In the genomic region with DNA sequence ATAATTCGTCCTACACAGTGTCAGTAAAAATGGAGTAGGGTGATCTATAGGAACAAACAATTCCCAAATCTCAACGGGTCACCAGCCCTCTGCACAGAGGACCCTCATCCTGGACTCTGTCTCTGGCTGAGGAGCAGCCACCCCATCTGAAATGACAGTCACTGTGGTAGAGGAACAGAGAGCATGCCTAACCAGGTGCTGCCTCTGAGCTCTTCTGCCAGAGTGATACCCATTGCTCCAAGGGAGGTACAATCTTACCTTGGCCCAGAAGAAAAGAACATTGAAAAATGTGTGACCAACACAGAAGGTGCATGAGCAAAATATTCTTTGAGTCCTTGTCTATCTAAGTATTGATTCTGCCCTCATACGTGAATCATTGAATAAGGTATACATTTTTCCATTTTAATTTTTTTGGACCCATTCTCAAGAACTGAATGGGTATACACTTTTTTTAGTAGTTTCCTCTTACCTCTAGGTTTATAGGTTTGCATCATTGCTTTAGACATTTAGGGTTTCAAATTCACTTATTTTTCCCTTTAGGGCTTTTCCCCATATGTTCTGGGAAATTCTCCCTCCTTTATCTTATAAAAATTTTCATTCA, we compare ENCODE assay signal across 12 cellular contexts. TPM values are rescaled to one million over a fixed set of nuclear protein-coding genes. Genes with fewer than 3 reads are reported as not detected.
A peak's percentile ranks its signal among the peaks of the same experiment; 100 is the strongest.
DNase-seq lines count a peak whose midpoint lies in the region; ATAC-seq, FAIRE-seq and TF ChIP-seq lines count a peak whose summit lies in the region.
"Had no signal": no experiment of that assay in that cellular context is flagged by ENCODE, and none has a peak within 500 bp of the region (broad histone marks: within the 10 kb centered on the region; RNA-seq: fewer than 3 reads in every experiment).

No MANE protein-coding gene starts in this region.

- H3K4me3 Mint-ChIP-seq in activated CD8-positive, alpha-beta T cell treated with anti-CD3 and anti-CD28 coated beads for 36 hours = no peak overlapping the region

- intact Hi-C loops in activated CD8-positive, alpha-beta T cell treated with anti-CD3 and anti-CD28 coated beads for 36 hours (cut with micrococcal nuclease) = no loop called here
- intact Hi-C loops in HepG2 (cut with micrococcal nuclease; ENCODE audit: unreplicated experiment) = no loop called here

- no peaks in the 10 kb centered on the region for H3K79me2 ChIP-seq in HepG2 (ENCODE audit: insufficient read depth, low read length)

- H3K27ac ChIP-seq in HepG2 (ENCODE audit: extremely low read length, insufficient read depth, low read length) = no peak overlapping the region
- H3K27ac ChIP-seq in small intestine (ENCODE audit: low read depth in 1 of 2, low read length in 1 of 2) = no peak overlapping the region

- no peak for TF ChIP-seq CTCF in activated CD8-positive, alpha-beta T cell treated with anti-CD3 and anti-CD28 coated beads for 36 hours (IDR thresholded peaks at IDR 0.05)
- no peak for TF ChIP-seq CTCF in HepG2 (CRISPR knock-in tag; IDR thresholded peaks at IDR 0.05)

- peak overlapping the region; percentile 88 for H3K27ac Mint-ChIP-seq in activated CD8-positive, alpha-beta T cell treated with anti-CD3 and anti-CD28 coated beads for 36 hours

- TF ChIP-seq RAD21 in HepG2 (CRISPR knock-in tag; IDR thresholded peaks at IDR 0.05) = no peak

- H3K36me3 Mint-ChIP-seq in activated CD8-positive, alpha-beta T cell treated with anti-CD3 and anti-CD28 coated beads for 36 hours (ENCODE audit: low read depth) = peaks cover 70% of the 10 kb centered on the region

- no peaks in the 10 kb centered on the region for H4K20me1 ChIP-seq in HepG2 (ENCODE audit: insufficient read depth, low read length)

- no peak overlapping the region for H2AFZ ChIP-seq in HepG2 (ENCODE audit: low read length)

- H3K9ac ChIP-seq in HepG2 (ENCODE audit: insufficient read depth, low read depth, low read length) = no peak overlapping the region

- peaks cover 18% of the 10 kb centered on the region for H3K9me3 Mint-ChIP-seq in activated CD8-positive, alpha-beta T cell treated with anti-CD3 and anti-CD28 coated beads for 36 hours

- TF ChIP-seq POLR2A in GM12892 (IDR thresholded peaks at IDR 0.05; ENCODE audit: low read depth, low read length) = no peak
- no peak for TF ChIP-seq POLR2A in HepG2 (IDR thresholded peaks at IDR 0.05; ENCODE audit: insufficient read depth in 1 of 2, low read depth in 2 of 2, low read length in 2 of 2)

- TF ChIP-seq EP300 in HepG2 (IDR thresholded peaks at IDR 0.05; ENCODE audit: low read depth in 2 of 2, low read length in 2 of 2) (no peak), HepG2 (CRISPR knock-in tag; IDR thresholded peaks at IDR 0.05; ENCODE audit: borderline replicate concordance) (no peak)

- in situ Hi-C loops in HepG2 (cut with HindIII; ENCODE audit: extremely low pct_ligation_motif_present, low pct_unique_long_range_greater_than_20kb) = no loop called here

- H3K4me1 Mint-ChIP-seq in activated CD8-positive, alpha-beta T cell treated with anti-CD3 and anti-CD28 coated beads for 36 hours (ENCODE audit: low read depth) = peaks cover 50% of the 10 kb centered on the region

- ATAC-seq in GM19351 (IDR thresholded peaks at IDR 0.05; ENCODE audit: unreplicated experiment) = peak; percentile 68
- peak; percentile 70 for ATAC-seq in HG02981 (IDR thresholded peaks at IDR 0.05; ENCODE audit: unreplicated experiment)
- peak; percentile 58 for ATAC-seq in activated CD8-positive, alpha-beta T cell treated with anti-CD3 and anti-CD28 coated beads for 36 hours
- no peak for ATAC-seq in HepG2

- 16% methylated on average over 3 of the region's 3 CpGs for WGBS in HepG2 (ENCODE audit: low lambda C conversion rate)
- 65 to 82% (median 75%) methylated on average over 3 of the region's 3 CpGs for WGBS in small intestine, 3 donors

- H3K4me2 ChIP-seq in HepG2 (ENCODE audit: low read depth, low read length) = no peak overlapping the region

- H3K4me3 ChIP-seq in HepG2 (replicated peaks in 1 of 3; ENCODE audit: insufficient read depth in 1 of 3, low read depth in 2 of 3, low read length in 3 of 3) (no peak overlapping the region), small intestine (ENCODE audit: low read depth in 1 of 2, low read length in 2 of 2) (no peak overlapping the region)

- POLR2A ChIA-PET in activated CD8-positive, alpha-beta T cell treated with anti-CD3 and anti-CD28 coated beads for 36 hours (lab: Charles Lee) = no interaction called here
- POLR2A ChIA-PET in HepG2 (lab: Yijun Ruan, JAX) = no interaction called here

- DNase-seq in GM12892 (ENCODE audit: insufficient read length) (no peak), D341Med (ENCODE audit: low spot score) (no peak), iPS-NIHi7 (ENCODE audit: extremely low spot score) (no peak), HepG2 (ENCODE audit: low spot score) (no peak), small intestine (no peak)
- no peak for DNase-seq in activated CD8-positive, alpha-beta T cell treated with anti-CD3 and anti-CD28 coated beads for 36 hours
- DNase-seq: activated CD4-positive, alpha-beta T cell treated with anti-CD3 and anti-CD28 coated beads, Interleukin-2, amount 50 U/mL, for 48 hours; NCI-H2081; stimulated activated CD4-positive, alpha-beta T cell treated with anti-CD3 and anti-CD28 coated beads, Interleukin-2, amount 100 ng/mL, for 48 hours had no signal

- CTCF ChIA-PET in activated CD8-positive, alpha-beta T cell treated with anti-CD3 and anti-CD28 coated beads for 36 hours (lab: Charles Lee) = no interaction called here
- CTCF ChIA-PET in HepG2 (lab: Yijun Ruan, JAX; ENCODE audit: low intra/inter-chr PET ratio, low total read pairs) = no interaction called here

- H3K9me3 ChIP-seq in HepG2 (ENCODE audit: low read length) (peaks cover 10% of the 10 kb centered on the region; the same call in 1 of the 2 replicates), small intestine (ENCODE audit: control insufficient read depth, low read depth) (no peaks in the 10 kb centered on the region)

- H3K27me3 ChIP-seq in HepG2 (ENCODE audit: control insufficient read depth in 1 of 2, insufficient read depth in 2 of 2, low read length in 2 of 2) (peaks cover 0 to 3% of the 10 kb centered on the region in 2 experiments; a peak in 1 of 5 replicates), small intestine (ENCODE audit: control insufficient read depth in 2 of 2, insufficient read depth in 2 of 2, low read length in 2 of 2) (no peaks in the 10 kb centered on the region)

- H3K36me3 ChIP-seq in HepG2 (replicated peaks in 1 of 2; ENCODE audit: control insufficient read depth in 1 of 2, insufficient read depth in 2 of 2, low read length in 2 of 2) (no peaks in the 10 kb centered on the region), small intestine (ENCODE audit: control insufficient read depth in 2 of 2, insufficient read depth in 2 of 2, low read length in 2 of 2) (peaks cover 0 to 2% of the 10 kb centered on the region in 2 donors)

- BruUV-seq in HepG2 (replicated peaks; lab: Mats Ljungman, UMichigan) = no TSS peak

- H3K27me3 Mint-ChIP-seq in activated CD8-positive, alpha-beta T cell treated with anti-CD3 and anti-CD28 coated beads for 36 hours = no peaks in the 10 kb centered on the region

- no peaks in the 10 kb centered on the region for H3K4me1 ChIP-seq in HepG2 (ENCODE audit: insufficient read depth, low read length)
- no peaks in the 10 kb centered on the region for H3K4me1 ChIP-seq in small intestine (ENCODE audit: control insufficient read depth in 2 of 2, insufficient read depth in 1 of 2, low read depth in 1 of 2, low read length in 1 of 2)

- FAIRE-seq in GM12892 (lab: Jason Lieb, UNC) (peak; percentile 95), HepG2 (lab: Jason Lieb, UNC) (no peak), small intestine (lab: Jason Lieb, UNC) (no peak)

RNA-seq across cellular contexts. Expression of gene SP140, which starts 8.7 kb away (rescaled TPM):
- polyA plus RNA-seq in GM12892 (2012; ENCODE audit: missing spikeins) = 76.4 TPM
- total RNA-seq in activated CD8-positive, alpha-beta T cell treated with anti-CD3 and anti-CD28 coated beads for 36 hours = 10 to 100 TPM; 78.1 to 78.3 TPM
- 0.79 and 0.80 TPM in 2 replicates for total RNA-seq in HepG2 (2016; rRNA removed; fragmentation: Illumina TruSeq; extraction: Trizol)
- total RNA-seq in HepG2 (2016; cell fraction: cytosol; rRNA removed; fragmentation: Illumina TruSeq; extraction: Trizol; ENCODE audit: low read depth) = 0.26 and 0.91 TPM in 2 replicates
- total RNA-seq in HepG2 (2016; cell fraction: insoluble cytoplasmic fraction; rRNA removed; fragmentation: Illumina TruSeq; extraction: Trizol) = 1.1 TPM in 2 replicates
- 0.59 and 1.1 TPM in 2 replicates for total RNA-seq in HepG2 (2016; cell fraction: membrane; rRNA removed; fragmentation: Illumina TruSeq; extraction: Trizol)
- 2.0 and 2.6 TPM in 2 replicates for total RNA-seq in HepG2 (2016; cell fraction: nucleus; rRNA removed; fragmentation: Illumina TruSeq; extraction: Trizol)
- 0.57 and 0.81 TPM in 2 replicates for polyA plus RNA-seq in HepG2 (2011; rRNA removed)
- polyA plus RNA-seq in HepG2 (2011; cell fraction: cytosol; rRNA removed) = 0.52 and 0.86 TPM in 2 replicates
- 0.66 and 2.3 TPM in 2 replicates for polyA plus RNA-seq in HepG2 (2011; cell fraction: nucleus; rRNA removed)
- polyA plus RNA-seq in HepG2 (2012) = 1.2 and 1.9 TPM in 2 replicates
- polyA plus RNA-seq in HepG2 (2016; cell fraction: cytosol; fragmentation: Illumina TruSeq; extraction: Trizol; ENCODE audit: low read depth) = 0.40 and 0.55 TPM in 2 replicates
- 1.2 and 2.0 TPM in 2 replicates for polyA plus RNA-seq in HepG2 (2016; cell fraction: insoluble cytoplasmic fraction; fragmentation: Illumina TruSeq; extraction: Trizol; ENCODE audit: low read depth)
- polyA plus RNA-seq in HepG2 (2016; cell fraction: membrane; fragmentation: Illumina TruSeq; extraction: Trizol; ENCODE audit: low read depth) = 0.56 and 0.97 TPM in 2 replicates
- polyA plus RNA-seq in HepG2 (2016; cell fraction: nucleus; fragmentation: Illumina TruSeq; extraction: Trizol; ENCODE audit: insufficient read depth, low read depth) = 1.1 TPM in 1 of 2 replicates, not detected in the other
- 1.4 TPM in 1 of 2 replicates, not detected in the other for polyA minus RNA-seq in HepG2 (2011; rRNA and poly(A)+ RNA removed; ENCODE audit: low replicate concordance)
- polyA minus RNA-seq in HepG2 (2011; cell fraction: cytosol; rRNA and poly(A)+ RNA removed) = not detected in 2 replicates
- 1.5 and 5.7 TPM in 2 replicates for polyA minus RNA-seq in HepG2 (2011; cell fraction: nucleus; rRNA and poly(A)+ RNA removed)
- 1 to 10 TPM in 2 of 3 donors, not detected in 1; 1.5 to 3.0 TPM for polyA plus RNA-seq in small intestine
- total RNA-seq: PC-3 had no signal

RNA-seq across cellular contexts. Expression of gene SP110, which starts 14.4 kb away (rescaled TPM):
- polyA plus RNA-seq in GM12892 (2012; ENCODE audit: missing spikeins) = 72.4 TPM
- 10 to 100 TPM; 67.0 to 69.4 TPM for total RNA-seq in activated CD8-positive, alpha-beta T cell treated with anti-CD3 and anti-CD28 coated beads for 36 hours
- 9.8 and 10.4 TPM in 2 replicates for total RNA-seq in HepG2 (2016; rRNA removed; fragmentation: Illumina TruSeq; extraction: Trizol)
- total RNA-seq in HepG2 (2016; cell fraction: cytosol; rRNA removed; fragmentation: Illumina TruSeq; extraction: Trizol; ENCODE audit: low read depth) = 3.0 TPM in 2 replicates
- total RNA-seq in HepG2 (2016; cell fraction: insoluble cytoplasmic fraction; rRNA removed; fragmentation: Illumina TruSeq; extraction: Trizol) = 9.3 and 9.8 TPM in 2 replicates
- total RNA-seq in HepG2 (2016; cell fraction: membrane; rRNA removed; fragmentation: Illumina TruSeq; extraction: Trizol) = 5.2 and 5.4 TPM in 2 replicates
- total RNA-seq in HepG2 (2016; cell fraction: nucleus; rRNA removed; fragmentation: Illumina TruSeq; extraction: Trizol) = 8.2 and 11.5 TPM in 2 replicates
- 7.9 and 9.7 TPM in 2 replicates for polyA plus RNA-seq in HepG2 (2011; rRNA removed)
- polyA plus RNA-seq in HepG2 (2011; cell fraction: cytosol; rRNA removed) = 5.5 and 6.7 TPM in 2 replicates
- 6.9 and 13.0 TPM in 2 replicates for polyA plus RNA-seq in HepG2 (2011; cell fraction: nucleus; rRNA removed)
- polyA plus RNA-seq in HepG2 (2012) = 7.8 and 10.1 TPM in 2 replicates
- 1.9 and 3.0 TPM in 2 replicates for polyA plus RNA-seq in HepG2 (2016; cell fraction: cytosol; fragmentation: Illumina TruSeq; extraction: Trizol; ENCODE audit: low read depth)
- 9.8 and 13.4 TPM in 2 replicates for polyA plus RNA-seq in HepG2 (2016; cell fraction: insoluble cytoplasmic fraction; fragmentation: Illumina TruSeq; extraction: Trizol; ENCODE audit: low read depth)
- polyA plus RNA-seq in HepG2 (2016; cell fraction: membrane; fragmentation: Illumina TruSeq; extraction: Trizol; ENCODE audit: low read depth) = 3.2 and 3.9 TPM in 2 replicates
- polyA plus RNA-seq in HepG2 (2016; cell fraction: nucleus; fragmentation: Illumina TruSeq; extraction: Trizol; ENCODE audit: insufficient read depth, low read depth) = 14.4 and 14.6 TPM in 2 replicates
- 7.2 and 8.0 TPM in 2 replicates for polyA minus RNA-seq in HepG2 (2011; rRNA and poly(A)+ RNA removed; ENCODE audit: low replicate concordance)
- 4.8 and 5.0 TPM in 2 replicates for polyA minus RNA-seq in HepG2 (2011; cell fraction: cytosol; rRNA and poly(A)+ RNA removed)
- polyA minus RNA-seq in HepG2 (2011; cell fraction: nucleus; rRNA and poly(A)+ RNA removed) = 18.9 and 26.6 TPM in 2 replicates
- polyA plus RNA-seq in small intestine = 10 to 100 TPM; 11.2 to 13.7 (median 11.9) TPM

Comparison
In these comparisons a context has a peak if more than half of its experiments do, and no peak if none do; other contexts are left out.
1. RNA of gene SP140, which starts 8.7 kb away (total RNA-seq): 78.1 to 78.3 TPM in activated CD8-positive, alpha-beta T cell treated with anti-CD3 and anti-CD28 coated beads for 36 hours; 0.26 to 2.6 TPM in HepG2; every median in the first group is over 10 times any median in the second.